In the genomic region with DNA sequence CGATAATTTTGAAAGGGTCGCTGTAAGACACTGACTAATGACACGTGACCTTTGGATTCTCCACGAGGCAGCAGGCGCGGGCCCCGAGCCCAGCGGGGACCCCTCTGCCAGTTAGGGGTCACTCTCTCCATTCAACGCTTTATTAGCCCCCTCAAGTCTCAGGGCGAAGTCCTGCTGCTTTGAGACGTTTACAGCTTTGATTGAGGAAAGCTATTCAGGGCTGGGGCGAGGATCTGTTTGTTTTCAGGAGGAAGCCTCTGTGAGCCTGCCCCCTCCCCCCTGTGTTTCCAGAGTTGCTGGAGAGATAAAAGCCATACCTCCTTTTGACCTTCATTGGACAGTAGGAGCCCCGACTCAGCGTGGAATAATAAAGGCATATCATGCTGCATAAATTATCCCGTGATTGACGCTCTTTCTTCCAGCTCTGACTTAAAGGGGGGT, we compare ENCODE assay signal across 1 cellular context.
TF ChIP-seq lines count a peak whose summit lies in the region.

No MANE protein-coding gene starts in this region.

TF ChIP-seq in GM23338, 12 proteins besides CTCF, POLR2A, EP300 and RAD21 (continued from another document):
- TF ChIP-seq, protein P1, sequence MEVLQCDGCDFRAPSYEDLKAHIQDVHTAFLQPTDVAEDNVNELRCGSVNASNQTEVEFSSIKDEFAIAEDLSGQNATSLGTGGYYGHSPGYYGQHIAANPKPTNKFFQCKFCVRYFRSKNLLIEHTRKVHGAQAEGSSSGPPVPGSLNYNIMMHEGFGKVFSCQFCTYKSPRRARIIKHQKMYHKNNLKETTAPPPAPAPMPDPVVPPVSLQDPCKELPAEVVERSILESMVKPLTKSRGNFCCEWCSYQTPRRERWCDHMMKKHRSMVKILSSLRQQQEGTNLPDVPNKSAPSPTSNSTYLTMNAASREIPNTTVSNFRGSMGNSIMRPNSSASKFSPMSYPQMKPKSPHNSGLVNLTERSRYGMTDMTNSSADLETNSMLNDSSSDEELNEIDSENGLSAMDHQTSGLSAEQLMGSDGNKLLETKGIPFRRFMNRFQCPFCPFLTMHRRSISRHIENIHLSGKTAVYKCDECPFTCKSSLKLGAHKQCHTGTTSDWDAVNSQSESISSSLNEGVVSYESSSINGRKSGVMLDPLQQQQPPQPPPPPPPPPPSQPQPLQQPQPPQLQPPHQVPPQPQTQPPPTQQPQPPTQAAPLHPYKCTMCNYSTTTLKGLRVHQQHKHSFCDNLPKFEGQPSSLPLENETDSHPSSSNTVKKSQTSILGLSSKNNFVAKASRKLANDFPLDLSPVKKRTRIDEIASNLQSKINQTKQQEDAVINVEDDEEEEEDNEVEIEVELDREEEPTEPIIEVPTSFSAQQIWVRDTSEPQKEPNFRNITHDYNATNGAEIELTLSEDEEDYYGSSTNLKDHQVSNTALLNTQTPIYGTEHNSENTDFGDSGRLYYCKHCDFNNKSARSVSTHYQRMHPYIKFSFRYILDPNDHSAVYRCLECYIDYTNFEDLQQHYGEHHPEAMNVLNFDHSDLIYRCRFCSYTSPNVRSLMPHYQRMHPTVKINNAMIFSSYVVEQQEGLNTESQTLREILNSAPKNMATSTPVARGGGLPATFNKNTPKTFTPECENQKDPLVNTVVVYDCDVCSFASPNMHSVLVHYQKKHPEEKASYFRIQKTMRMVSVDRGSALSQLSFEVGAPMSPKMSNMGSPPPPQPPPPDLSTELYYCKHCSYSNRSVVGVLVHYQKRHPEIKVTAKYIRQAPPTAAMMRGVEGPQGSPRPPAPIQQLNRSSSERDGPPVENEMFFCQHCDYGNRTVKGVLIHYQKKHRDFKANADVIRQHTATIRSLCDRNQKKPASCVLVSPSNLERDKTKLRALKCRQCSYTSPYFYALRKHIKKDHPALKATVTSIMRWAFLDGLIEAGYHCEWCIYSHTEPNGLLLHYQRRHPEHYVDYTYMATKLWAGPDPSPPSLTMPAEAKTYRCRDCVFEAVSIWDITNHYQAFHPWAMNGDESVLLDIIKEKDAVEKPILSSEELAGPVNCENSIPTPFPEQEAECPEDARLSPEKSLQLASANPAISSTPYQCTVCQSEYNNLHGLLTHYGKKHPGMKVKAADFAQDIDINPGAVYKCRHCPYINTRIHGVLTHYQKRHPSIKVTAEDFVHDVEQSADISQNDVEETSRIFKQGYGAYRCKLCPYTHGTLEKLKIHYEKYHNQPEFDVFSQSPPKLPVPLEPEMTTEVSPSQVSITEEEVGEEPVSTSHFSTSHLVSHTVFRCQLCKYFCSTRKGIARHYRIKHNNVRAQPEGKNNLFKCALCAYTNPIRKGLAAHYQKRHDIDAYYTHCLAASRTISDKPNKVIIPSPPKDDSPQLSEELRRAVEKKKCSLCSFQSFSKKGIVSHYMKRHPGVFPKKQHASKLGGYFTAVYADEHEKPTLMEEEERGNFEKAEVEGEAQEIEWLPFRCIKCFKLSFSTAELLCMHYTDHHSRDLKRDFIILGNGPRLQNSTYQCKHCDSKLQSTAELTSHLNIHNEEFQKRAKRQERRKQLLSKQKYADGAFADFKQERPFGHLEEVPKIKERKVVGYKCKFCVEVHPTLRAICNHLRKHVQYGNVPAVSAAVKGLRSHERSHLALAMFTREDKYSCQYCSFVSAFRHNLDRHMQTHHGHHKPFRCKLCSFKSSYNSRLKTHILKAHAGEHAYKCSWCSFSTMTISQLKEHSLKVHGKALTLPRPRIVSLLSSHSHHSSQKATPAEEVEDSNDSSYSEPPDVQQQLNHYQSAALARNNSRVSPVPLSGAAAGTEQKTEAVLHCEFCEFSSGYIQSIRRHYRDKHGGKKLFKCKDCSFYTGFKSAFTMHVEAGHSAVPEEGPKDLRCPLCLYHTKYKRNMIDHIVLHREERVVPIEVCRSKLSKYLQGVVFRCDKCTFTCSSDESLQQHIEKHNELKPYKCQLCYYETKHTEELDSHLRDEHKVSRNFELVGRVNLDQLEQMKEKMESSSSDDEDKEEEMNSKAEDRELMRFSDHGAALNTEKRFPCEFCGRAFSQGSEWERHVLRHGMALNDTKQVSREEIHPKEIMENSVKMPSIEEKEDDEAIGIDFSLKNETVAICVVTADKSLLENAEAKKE (CRISPR knock-in tag; IDR thresholded peaks at IDR 0.05): no peak
- TF ChIP-seq CREB1 (CRISPR knock-in tag; IDR thresholded peaks at IDR 0.05; ENCODE audit: low read depth) (no peak), EZH2phosphoT487 (IDR thresholded peaks at IDR 0.05; ENCODE audit: unreplicated experiment) (no peak), NANOG (IDR thresholded peaks at IDR 0.05; ENCODE audit: borderline replicate concordance) (no peak), EZH2 (IDR thresholded peaks at IDR 0.05; ENCODE audit: low read depth, unreplicated experiment) (no peak)
